In the genomic region with DNA sequence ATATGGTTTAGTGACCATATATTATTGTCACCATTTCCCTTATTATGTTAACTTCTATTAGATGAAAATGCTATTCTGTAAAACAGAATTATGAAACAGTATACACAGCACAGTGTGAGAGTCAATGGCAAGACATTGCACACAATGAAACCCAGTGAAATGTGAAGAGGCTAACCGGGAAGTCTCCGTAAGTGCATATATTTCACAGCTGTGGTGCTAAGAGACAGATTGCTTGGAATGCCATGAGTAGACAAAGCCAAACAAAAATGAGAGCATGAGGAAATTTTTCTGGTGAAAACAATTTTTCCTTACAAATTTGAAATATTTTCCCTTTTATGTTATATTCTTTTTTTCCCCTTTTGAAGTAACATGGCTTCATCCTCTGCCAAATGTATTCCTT, we compare ENCODE assay signal across 10 cellular contexts. TPM values are rescaled to one million over a fixed set of nuclear protein-coding genes. Genes with fewer than 3 reads are reported as not detected.
DNase-seq lines count a peak whose midpoint lies in the region; ATAC-seq lines count a peak whose summit lies in the region.
"Had no signal": no experiment of that assay in that cellular context is flagged by ENCODE, and none has a peak within 500 bp of the region (broad histone marks: within the 10 kb centered on the region; RNA-seq: fewer than 3 reads in every experiment).

No MANE protein-coding gene starts in this region.

- WGBS in right cardiac atrium = 65% methylated on average over 2 of the region's 2 CpGs

- no peak overlapping the region for H3K9ac ChIP-seq in BLaER1

- H3K36me3 ChIP-seq in BLaER1 = no peaks in the 10 kb centered on the region
- H3K36me3 ChIP-seq: heart left ventricle had no signal

- H3K9me3 ChIP-seq in BLaER1 (no peaks in the 10 kb centered on the region), right cardiac atrium (ENCODE audit: control insufficient read depth, low read length) (no peaks in the 10 kb centered on the region)
- H3K9me3 ChIP-seq: heart left ventricle had no signal

- DNase-seq in EH (ENCODE audit: low read depth) (peak; percentile 50), memory B cell (ENCODE audit: low spot score in 2 of 2) (no peak), right cardiac atrium (no peak)
- DNase-seq: heart left ventricle, left colon, NCI-H1694 treated with DMSO at 0.1 percent for 48 hours had no signal

- H3K27me3 ChIP-seq in BLaER1 = no peaks in the 10 kb centered on the region
- no peaks in the 10 kb centered on the region for H3K27me3 ChIP-seq in right cardiac atrium (ENCODE audit: control insufficient read depth, insufficient read depth)
- H3K27me3 ChIP-seq: heart left ventricle had no signal

- H3K4me1 ChIP-seq in BLaER1 = peaks cover 59% of the 10 kb centered on the region
- H3K4me1 ChIP-seq in right cardiac atrium (ENCODE audit: control insufficient read depth, insufficient read depth, low read length) = peaks cover 2% of the 10 kb centered on the region

- H4K20me1 ChIP-seq in BLaER1 = no peaks in the 10 kb centered on the region

- no peak overlapping the region for H3K27ac Mint-ChIP-seq in activated T-helper 17 cell treated with anti-CD3 and anti-CD28 coated beads, Interleukin-2, amount 50 U/mL, for 72 hours
- peak overlapping the region; percentile 64 for H3K27ac Mint-ChIP-seq in memory B cell

- H3K27ac ChIP-seq in BLaER1 (peak overlapping the region; percentile 49), right cardiac atrium (ENCODE audit: low read length) (no peak overlapping the region)

- ATAC-seq in activated T-helper 17 cell treated with anti-CD3 and anti-CD28 coated beads, Interleukin-2, amount 50 U/mL, for 72 hours (replicated peaks) = no peak
- ATAC-seq in memory B cell (ENCODE audit: low read depth) (no peak), GM19397 (IDR thresholded peaks at IDR 0.05; ENCODE audit: unreplicated experiment) (no peak), HG03521 (IDR thresholded peaks at IDR 0.05; ENCODE audit: unreplicated experiment) (no peak), right cardiac atrium (no peak)

- H3K4me3 ChIP-seq in BLaER1 (peak overlapping the region; percentile 25; the same call in 1 of the 2 replicates), right cardiac atrium (ENCODE audit: low read length) (no peak overlapping the region)

- no peaks in the 10 kb centered on the region for H3K36me3 Mint-ChIP-seq in activated T-helper 17 cell treated with anti-CD3 and anti-CD28 coated beads, Interleukin-2, amount 50 U/mL, for 72 hours (ENCODE audit: low read depth)
- peaks cover 4% of the 10 kb centered on the region for H3K36me3 Mint-ChIP-seq in memory B cell

- H3K4me2 ChIP-seq in BLaER1 = peak overlapping the region; percentile 65

- H3K4me3 Mint-ChIP-seq in activated T-helper 17 cell treated with anti-CD3 and anti-CD28 coated beads, Interleukin-2, amount 50 U/mL, for 72 hours = peak overlapping the region; percentile 36
- peak overlapping the region; percentile 68 for H3K4me3 Mint-ChIP-seq in memory B cell

- H3K9me3 Mint-ChIP-seq in activated T-helper 17 cell treated with anti-CD3 and anti-CD28 coated beads, Interleukin-2, amount 50 U/mL, for 72 hours = no peaks in the 10 kb centered on the region
- H3K9me3 Mint-ChIP-seq in memory B cell = no peaks in the 10 kb centered on the region

- H3K4me1 Mint-ChIP-seq in activated T-helper 17 cell treated with anti-CD3 and anti-CD28 coated beads, Interleukin-2, amount 50 U/mL, for 72 hours = peaks cover 20% of the 10 kb centered on the region
- peaks cover 29% of the 10 kb centered on the region for H3K4me1 Mint-ChIP-seq in memory B cell

- H3K27me3 Mint-ChIP-seq in activated T-helper 17 cell treated with anti-CD3 and anti-CD28 coated beads, Interleukin-2, amount 50 U/mL, for 72 hours = no peaks in the 10 kb centered on the region
- H3K27me3 Mint-ChIP-seq in memory B cell = no peaks in the 10 kb centered on the region

- intact Hi-C loops in right cardiac atrium (cut with DNase I) = no loop called here

RNA-seq across cellular contexts. Expression of a gene that starts 49.4 kb away (rescaled TPM):
- total RNA-seq in activated T-helper 17 cell treated with anti-CD3 and anti-CD28 coated beads, Interleukin-2, amount 50 U/mL, for 72 hours = 10 to 100 TPM; 16.6 to 17.6 TPM
- total RNA-seq in right cardiac atrium = 10 to 100 TPM; 57.1 to 93.7 (median 75.7) TPM
- 15.1 TPM for polyA plus RNA-seq in right cardiac atrium
